ENCODE assay signal across 20 cellular contexts in the genomic region with DNA sequence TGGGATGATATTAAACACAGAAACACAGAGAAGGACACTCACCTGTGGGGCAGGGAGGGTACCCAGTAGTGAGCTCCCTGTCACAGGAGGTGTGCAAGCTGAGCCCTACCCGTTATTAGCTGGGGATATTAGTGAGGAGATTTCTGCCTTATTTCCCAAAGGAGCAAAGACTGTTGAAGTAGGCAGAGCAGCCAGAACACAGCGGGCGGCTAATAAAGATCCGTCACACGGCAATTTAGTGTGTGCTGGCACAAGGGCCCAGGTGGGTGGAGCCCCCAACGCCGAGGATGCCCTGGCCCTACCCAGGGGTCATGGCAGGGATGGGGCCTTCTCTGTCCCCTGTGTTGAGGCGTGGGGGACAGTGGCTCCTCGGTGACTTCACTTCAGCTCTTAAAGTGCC. TPM values are rescaled to one million over a fixed set of nuclear protein-coding genes. Genes with fewer than 3 reads are reported as not detected.
"Had no signal": no experiment of that assay in that cellular context is flagged by ENCODE, and none has a peak within 500 bp of the region (broad histone marks: within the 10 kb centered on the region; RNA-seq: fewer than 3 reads in every experiment).

No MANE protein-coding gene starts in this region.

- H3K4me3 ChIP-seq: coronary artery, gastroesophageal sphincter, heart left ventricle, testis, uterus had no signal

- FAIRE-seq: bronchial epithelial cell, islet of Langerhans had no signal

- H3K36me3 ChIP-seq: gastroesophageal sphincter, heart left ventricle, uterus had no signal

- H3K27me3 ChIP-seq: testis, uterus had no signal

- DNase-seq: activated B cell treated with CpG ODN at 0.5 μM for 24 hours; activated CD4-positive, alpha-beta T cell treated with anti-CD3 and anti-CD28 coated beads for 4 hours; activated CD4-positive, alpha-beta T cell treated with anti-CD3 and anti-CD28 coated beads, Interleukin-2, amount 50 U/mL, for 48 hours; activated effector memory CD4-positive, alpha-beta T cell treated with Interleukin-2 at 50 U/mL for 16 hours; activated naive CD8-positive, alpha-beta T cell treated with anti-CD3 and anti-CD28 coated beads, Interleukin-2, amount 10 ng/mL, durations not matched to agents 7 days and 5 days; amniotic stem cell; nephron progenitor cell; stimulated activated CD4-positive, alpha-beta T cell treated with anti-CD3 and anti-CD28 coated beads, Interleukin-2, amount 100 ng/mL, for 48 hours; stimulated activated CD8-positive, alpha-beta memory T cell treated with anti-CD3 and anti-CD28 coated beads, Interleukin-4, amount 100 ng/mL, for 48 hours; stimulated activated naive CD4-positive, alpha-beta T cell; T1000 had no signal

- H3K9me3 ChIP-seq: gastroesophageal sphincter, heart left ventricle, testis, uterus had no signal

- H3K27ac ChIP-seq: coronary artery, gastroesophageal sphincter, heart left ventricle, testis, uterus had no signal

RNA-seq across cellular contexts. Expression of a gene that starts 8.3 kb away (rescaled TPM):
- total RNA-seq: activated B cell treated with CpG ODN at 0.5 μM for 24 hours; activated naive CD4-positive, alpha-beta T cell treated with anti-CD3 and anti-CD28 coated beads for 36 hours; activated naive CD8-positive, alpha-beta T cell treated with anti-CD3 and anti-CD28 coated beads, Interleukin-2, amount 10 ng/mL, durations not matched to agents 7 days and 5 days; mononuclear cell had no signal
